1 cellular context compared by ENCODE assay signal in genomic region chr6:89799756-89800155, GRCh38.
TF ChIP-seq lines count a peak whose summit lies in the region.

No MANE protein-coding gene starts in this region.

TF ChIP-seq in WTC11, 78 proteins besides CTCF, POLR2A, EP300 and RAD21 (continued from another document):
- no peak for TF ChIP-seq ZSCAN18 (CRISPR knock-in tag; IDR thresholded peaks at IDR 0.05)
- TF ChIP-seq NFYB (CRISPR knock-in tag; conservative IDR thresholded peaks at IDR 0.05; ENCODE audit: low read depth), result no peak
- no peak for TF ChIP-seq ESRRA (CRISPR knock-in tag; IDR thresholded peaks at IDR 0.05; ENCODE audit: borderline replicate concordance)
- TF ChIP-seq ZBTB43 (CRISPR knock-in tag; IDR thresholded peaks at IDR 0.05), result no peak
- TF ChIP-seq ARID4B (CRISPR knock-in tag; IDR thresholded peaks at IDR 0.05; ENCODE audit: borderline replicate concordance), result no peak
- TF ChIP-seq GTF2I (CRISPR knock-in tag; conservative IDR thresholded peaks at IDR 0.05), result no peak
- no peak for TF ChIP-seq ZNF232 (CRISPR knock-in tag; IDR thresholded peaks at IDR 0.05)
- TF ChIP-seq GABPB1 (CRISPR knock-in tag; IDR thresholded peaks at IDR 0.05), result no peak
- no peak for TF ChIP-seq ZNF396 (CRISPR knock-in tag; IDR thresholded peaks at IDR 0.05; ENCODE audit: borderline replicate concordance)
- TF ChIP-seq ZNF317 (CRISPR knock-in tag; IDR thresholded peaks at IDR 0.05; ENCODE audit: borderline replicate concordance, low read depth), result no peak
